Comparison of ENCODE assay signal across 8 cellular contexts in genomic region chr13:31161583-31162150, GRCh38. TPM values are rescaled to one million over a fixed set of nuclear protein-coding genes. Genes with fewer than 3 reads are reported as not detected.
DNase-seq lines count a peak whose midpoint lies in the region; FAIRE-seq and TF ChIP-seq lines count a peak whose summit lies in the region.

TSS of gene HSPH1 (minus strand) at chr13:31161904. CDS start at chr13:31161582, 322 bp downstream.

- H4K91ac ChIP-seq in neuronal stem cell (ENCODE audit: low read depth, low read length, poor library complexity) = no peak within 1 kb of the TSS

- peak within 1 kb of the TSS; percentile 89 for H3K4me3 ChIP-seq in H7 (ENCODE audit: insufficient read depth, low read depth, low read length)
- peak within 1 kb of the TSS; percentile 93 to 95 for H3K4me3 ChIP-seq in neuronal stem cell (ENCODE audit: low read length in 2 of 2)

- no CpG with 5 or more reads among the region's 52 CpGs for WGBS in neuronal stem cell (ENCODE audit: extremely low coverage in 2 of 2, insufficient read length in 2 of 2, insufficient replicate concordance in 1 of 2), 2 donors

- no peak within 1 kb of the TSS for H3K4ac ChIP-seq in neuronal stem cell (ENCODE audit: low read length)

- no peaks in the 10 kb centered on the region for H3K9me3 ChIP-seq in neuronal stem cell (replicated peaks in 1 of 2; ENCODE audit: control insufficient read depth in 2 of 2, insufficient read depth in 1 of 2, low read depth in 1 of 2, low read length in 2 of 2)

- peak within 1 kb of the TSS; percentile 81 for H2BK120ac ChIP-seq in neuronal stem cell (ENCODE audit: low read depth, low read length)

- no peak within 1 kb of the TSS for H4K8ac ChIP-seq in neuronal stem cell (ENCODE audit: low read depth, low read length)

- H3K36me3 ChIP-seq in H7 (replicated peaks; ENCODE audit: control insufficient read depth, insufficient read depth, low read length) (no peaks in the 10 kb centered on the region), neuronal stem cell (replicated peaks in 1 of 2; ENCODE audit: control insufficient read depth in 2 of 2, insufficient read depth in 2 of 2, low read length in 2 of 2) (peaks cover 0 to 28% of the 10 kb centered on the region in 2 donors)

- peak within 1 kb of the TSS; percentile 97 for H3K23ac ChIP-seq in neuronal stem cell (ENCODE audit: low read depth, low read length, poor library complexity)

- no peak within 1 kb of the TSS for H2BK12ac ChIP-seq in neuronal stem cell (ENCODE audit: low read length)

- peak within 1 kb of the TSS; percentile 95 for H3K9ac ChIP-seq in neuronal stem cell (ENCODE audit: low read depth, low read length, poor library complexity)

- no peak within 1 kb of the TSS for H2AK5ac ChIP-seq in neuronal stem cell (ENCODE audit: low read depth, low read length)

- DNase-seq in GDM1 (lab: John Stamatoyannopoulos, UW) (peak; percentile 98), H7 (peak; percentile 95), M059J (ENCODE audit: low read depth) (peak; percentile 97), SHP77 (lab: John Stamatoyannopoulos, UW) (peak; percentile 95 to 97), frontal cortex (ENCODE audit: low spot score in 2 of 2) (peak; percentile 90 to 92), neuronal stem cell (ENCODE audit: low spot score) (peak; percentile 95)
- peak; percentile 99 for DNase-seq in activated naive CD4-positive, alpha-beta T cell treated with Interleukin-2 at 50 U/mL for 16 hours

- H3K4me1 ChIP-seq in neuronal stem cell (ENCODE audit: control insufficient read depth in 2 of 2, insufficient read depth in 1 of 2, low read depth in 1 of 2, low read length in 2 of 2) = peaks cover 0 to 16% of the 10 kb centered on the region in 2 donors

- H2AFZ ChIP-seq in neuronal stem cell (ENCODE audit: low read length) = peak within 1 kb of the TSS; percentile 98

- H3K18ac ChIP-seq in neuronal stem cell (ENCODE audit: low read length) = peak within 1 kb of the TSS; percentile 71

- H2BK15ac ChIP-seq in neuronal stem cell (ENCODE audit: low read length) = no peak within 1 kb of the TSS

- peak; percentile 78 for FAIRE-seq in frontal cortex (lab: Jason Lieb, UNC)

- peak within 1 kb of the TSS; percentile 94 for H3K4me2 ChIP-seq in neuronal stem cell (ENCODE audit: insufficient read depth, low read length, poor library complexity, severe bottlenecking)

- H3K79me1 ChIP-seq in neuronal stem cell (ENCODE audit: low read depth, low read length) = peaks cover 5% of the 10 kb centered on the region

- no peak for TF ChIP-seq CTCF in subcutaneous adipose tissue (IDR thresholded peaks at IDR 0.05; ENCODE audit: low read depth)

- peak within 1 kb of the TSS; percentile 71 for H3K14ac ChIP-seq in neuronal stem cell (ENCODE audit: low read length)

- peak within 1 kb of the TSS; percentile 93 for H2BK5ac ChIP-seq in neuronal stem cell (ENCODE audit: low read length)

- H3K27ac ChIP-seq in neuronal stem cell (replicated peaks; ENCODE audit: low read length) = peak within 1 kb of the TSS; percentile 70

- H3K27me3 ChIP-seq in H7 (ENCODE audit: control insufficient read depth, insufficient read depth, low read length) (no peaks in the 10 kb centered on the region), neuronal stem cell (ENCODE audit: control insufficient read depth in 3 of 3, insufficient read depth in 3 of 3, low read depth in 1 of 3, low read length in 3 of 3) (no peaks in the 10 kb centered on the region)

RNA-seq across cellular contexts. Expression of gene HSPH1, which starts in this region (rescaled TPM):
- 37.3 and 47.2 TPM in 2 replicates for total RNA-seq in H7 (2014; rRNA removed; shearing (Covaris generic))
- 55.4 and 83.3 TPM in 2 replicates for total RNA-seq in M059J (2014; rRNA removed; shearing (Covaris generic))
- total RNA-seq in frontal cortex (77.5 TPM), subcutaneous adipose tissue (100 to 1,000 TPM in 1 of 4 donors, 10 to 100 TPM in 3; 13.2 to 110 (median 25.9) TPM)
- polyA plus RNA-seq in neuronal stem cell (2013, experiment 1 of 2) = 36.9 TPM
- polyA plus RNA-seq in neuronal stem cell (2013, experiment 2 of 2) = 36.7 TPM

Comparison
In these comparisons a context has a peak if more than half of its experiments do, and no peak if none do; other contexts are left out.
1. Peak in every context shown above with its lines: DNase-seq, H3K4me3 ChIP-seq and H3K27ac ChIP-seq.